In genomic region chr12:76874491-76875190, GRCh38 we compare ENCODE assay signal across 14 cellular contexts.
"Had no signal": no experiment of that assay in that cellular context is flagged by ENCODE, and none has a peak within 500 bp of the region (broad histone marks: within the 10 kb centered on the region; RNA-seq: fewer than 3 reads in every experiment).

No MANE protein-coding gene starts in this region.

- H3K4me3 Mint-ChIP-seq: T-helper 1 cell treated with Interleukin-12 subunit alpha and Interleukin-12 subunit beta and Interleukin-4 antibody, amounts not matched to agents 30 μg/mL and 1 μg/mL, for 36 hours had no signal

- H3K27ac ChIP-seq: breast epithelium, heart left ventricle, neutrophil, right atrium auricular region, transverse colon had no signal

- H3K9me3 Mint-ChIP-seq: activated naive CD4-positive, alpha-beta T cell treated with anti-CD3 and anti-CD28 coated beads, Interleukin-2, amount 50 U/mL, for 72 hours; T-helper 1 cell treated with Interleukin-12 subunit alpha and Interleukin-12 subunit beta and Interleukin-4 antibody, amounts not matched to agents 30 μg/mL and 1 μg/mL, for 36 hours had no signal

- H3K27ac Mint-ChIP-seq: activated naive CD4-positive, alpha-beta T cell treated with anti-CD3 and anti-CD28 coated beads, Interleukin-2, amount 50 U/mL, for 72 hours; T-helper 1 cell treated with Interleukin-12 subunit alpha and Interleukin-12 subunit beta and Interleukin-4 antibody, amounts not matched to agents 30 μg/mL and 1 μg/mL, for 36 hours had no signal

- H3K36me3 ChIP-seq: breast epithelium, heart left ventricle, neutrophil, right atrium auricular region, transverse colon had no signal

- DNase-seq: activated CD4-positive, alpha-beta T cell treated with anti-CD3 and anti-CD28 coated beads, Interleukin-2, amount 50 U/mL, for 4 hours; activated CD4-positive, CD25-positive, alpha-beta regulatory T cell; activated effector memory CD4-positive, alpha-beta T cell treated with Interleukin-2 at 50 U/mL for 16 hours; activated T-cell treated with anti-CD3 and anti-CD28 coated beads, Interleukin-2, amount 50 U/mL, for 1 hour; amniotic stem cell; foreskin melanocyte; heart left ventricle; transverse colon had no signal

- H3K4me1 ChIP-seq: breast epithelium had no signal

- H3K9me3 ChIP-seq: breast epithelium, heart left ventricle, neutrophil, right atrium auricular region, transverse colon had no signal

- H3K4me3 ChIP-seq: breast epithelium, heart left ventricle, right atrium auricular region, skin epidermis, transverse colon had no signal

- H3K27me3 ChIP-seq: breast epithelium, right atrium auricular region had no signal
